14 cellular contexts compared by ENCODE assay signal in the genomic region with DNA sequence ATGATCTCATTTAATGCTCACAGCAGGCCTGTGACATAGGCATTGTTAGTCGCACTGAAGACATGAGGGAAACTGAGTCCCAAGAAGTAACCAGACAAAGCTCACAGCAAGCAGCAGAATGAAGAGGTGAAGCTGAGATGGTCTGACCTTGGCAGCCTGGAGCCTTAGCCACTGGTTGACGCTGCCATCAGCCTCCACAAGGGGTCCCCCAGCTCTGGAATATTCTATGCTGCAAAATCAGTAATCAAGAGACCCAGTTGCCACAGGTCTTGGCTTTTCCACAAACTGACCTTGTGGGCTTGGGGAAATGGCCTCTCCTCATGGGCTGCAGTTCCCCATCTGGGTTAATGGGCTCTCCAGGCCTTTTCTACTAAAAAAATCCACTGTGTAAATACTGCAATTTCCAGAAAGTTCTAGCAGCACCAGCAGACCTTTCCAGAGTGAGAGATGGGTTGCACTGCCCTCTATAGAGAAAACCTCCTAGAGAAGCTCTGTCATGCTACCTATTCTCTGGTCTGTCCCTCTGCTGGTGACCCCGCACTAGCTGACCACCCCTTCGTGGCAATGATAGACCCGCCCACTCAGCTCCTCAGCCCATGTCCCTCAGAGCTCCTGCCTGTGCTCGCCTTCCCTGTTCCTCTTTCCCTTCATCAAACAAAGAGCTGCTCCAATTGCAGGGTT. TPM values are rescaled to one million over a fixed set of nuclear protein-coding genes. Genes with fewer than 3 reads are reported as not detected.
A peak's percentile ranks its signal among the peaks of the same experiment; 100 is the strongest.
DNase-seq lines count a peak whose midpoint lies in the region; ATAC-seq and TF ChIP-seq lines count a peak whose summit lies in the region.
"Had no signal": no experiment of that assay in that cellular context is flagged by ENCODE, and none has a peak within 500 bp of the region (broad histone marks: within the 10 kb centered on the region; RNA-seq: fewer than 3 reads in every experiment).

No MANE protein-coding gene starts in this region.

- H3K4me3 ChIP-seq in DND-41 (ENCODE audit: low read depth in 1 of 2, low read length in 2 of 2) (no peak overlapping the region), OCI-LY1 (ENCODE audit: low read depth, low read length, poor library complexity, severe bottlenecking) (no peak overlapping the region)
- H3K4me3 ChIP-seq: SJCRH30, spleen had no signal

- ATAC-seq in DND-41 (ENCODE audit: insufficient read depth, low read depth) (no peak), GM19035 (IDR thresholded peaks at IDR 0.05; ENCODE audit: unreplicated experiment) (peak; percentile 66), GM18520 (IDR thresholded peaks at IDR 0.05; ENCODE audit: unreplicated experiment) (no peak), HG02981 (IDR thresholded peaks at IDR 0.05; ENCODE audit: unreplicated experiment) (no peak), HG02759 (IDR thresholded peaks at IDR 0.05; ENCODE audit: unreplicated experiment) (no peak)

- H3K27ac Mint-ChIP-seq in endothelial cell (ENCODE audit: unreplicated experiment) = no peak overlapping the region
- H3K27ac Mint-ChIP-seq in T-helper 2 cell treated with Interferon-gamma antibody and Interleukin-4, amounts not matched to agents 5 μg/mL and 100 μg/mL, for 36 hours = no peak overlapping the region

- TF ChIP-seq CTCF in DND-41 (IDR thresholded peaks at IDR 0.05; ENCODE audit: borderline replicate concordance, extremely low read depth, low read length, poor library complexity, severe bottlenecking) (peak; percentile 46), OCI-LY1 (IDR thresholded peaks at IDR 0.05; ENCODE audit: low read length) (peak; percentile 58), endothelial cell (IDR thresholded peaks at IDR 0.05; ENCODE audit: unreplicated experiment) (peak; percentile 22)

- no peaks in the 10 kb centered on the region for H3K9me2 ChIP-seq in OCI-LY1 (ENCODE audit: low read depth, low read length)

- H3K4me2 ChIP-seq in DND-41 (ENCODE audit: insufficient read depth, low read length) = no peak overlapping the region
- H3K4me2 ChIP-seq in OCI-LY1 (ENCODE audit: low read length) = no peak overlapping the region

- H3K4me1 Mint-ChIP-seq in endothelial cell (ENCODE audit: unreplicated experiment) = no peaks in the 10 kb centered on the region
- H3K4me1 Mint-ChIP-seq in T-helper 2 cell treated with Interferon-gamma antibody and Interleukin-4, amounts not matched to agents 5 μg/mL and 100 μg/mL, for 36 hours (ENCODE audit: low read depth) = no peaks in the 10 kb centered on the region

- H3K9ac ChIP-seq in DND-41 (ENCODE audit: low read depth, low read length) (no peak overlapping the region), OCI-LY1 (ENCODE audit: low read length) (no peak overlapping the region)

- H3K9me3 ChIP-seq in DND-41 (ENCODE audit: insufficient read depth, low read length, severe bottlenecking) (no peaks in the 10 kb centered on the region), OCI-LY1 (ENCODE audit: low read length) (no peaks in the 10 kb centered on the region)
- H3K9me3 ChIP-seq: SJCRH30 had no signal

- H3K4me1 ChIP-seq in DND-41 (ENCODE audit: insufficient read depth, low read length) (no peaks in the 10 kb centered on the region), OCI-LY1 (ENCODE audit: insufficient read depth, low read length, severe bottlenecking) (no peaks in the 10 kb centered on the region)
- H3K4me1 ChIP-seq: SJCRH30, spleen had no signal

- H3K36me3 Mint-ChIP-seq in endothelial cell (ENCODE audit: low read depth, unreplicated experiment) = peaks cover 4% of the 10 kb centered on the region
- no peaks in the 10 kb centered on the region for H3K36me3 Mint-ChIP-seq in T-helper 2 cell treated with Interferon-gamma antibody and Interleukin-4, amounts not matched to agents 5 μg/mL and 100 μg/mL, for 36 hours (ENCODE audit: low read depth)

- peaks cover 17% of the 10 kb centered on the region for H3K9me3 Mint-ChIP-seq in endothelial cell (ENCODE audit: unreplicated experiment)
- no peaks in the 10 kb centered on the region for H3K9me3 Mint-ChIP-seq in T-helper 2 cell treated with Interferon-gamma antibody and Interleukin-4, amounts not matched to agents 5 μg/mL and 100 μg/mL, for 36 hours

- no peaks in the 10 kb centered on the region for H3K27me3 Mint-ChIP-seq in endothelial cell (ENCODE audit: unreplicated experiment)
- no peaks in the 10 kb centered on the region for H3K27me3 Mint-ChIP-seq in T-helper 2 cell treated with Interferon-gamma antibody and Interleukin-4, amounts not matched to agents 5 μg/mL and 100 μg/mL, for 36 hours (ENCODE audit: low read depth)

- H4K20me1 ChIP-seq in DND-41 (ENCODE audit: insufficient read depth, low read length) (no peaks in the 10 kb centered on the region), OCI-LY1 (ENCODE audit: insufficient read depth, low read length) (no peaks in the 10 kb centered on the region)

- no peaks in the 10 kb centered on the region for H3K36me3 ChIP-seq in DND-41 (ENCODE audit: insufficient read depth, low read length)
- H3K36me3 ChIP-seq in OCI-LY1 (ENCODE audit: insufficient read depth, low read length) = no peaks in the 10 kb centered on the region
- H3K36me3 ChIP-seq: SJCRH30, spleen had no signal

- H3K27ac ChIP-seq in DND-41 (ENCODE audit: low read length) (no peak overlapping the region), OCI-LY1 (ENCODE audit: low read depth, low read length, poor library complexity, severe bottlenecking) (no peak overlapping the region)
- H3K27ac ChIP-seq: SJCRH30, spleen had no signal

- H3K79me2 ChIP-seq in DND-41 (ENCODE audit: insufficient read depth, low read length) (no peaks in the 10 kb centered on the region), OCI-LY1 (ENCODE audit: insufficient read depth, low read length) (no peaks in the 10 kb centered on the region)

- H3K27me3 ChIP-seq in DND-41 (ENCODE audit: insufficient read depth, low read length, poor library complexity) (no peaks in the 10 kb centered on the region), OCI-LY1 (ENCODE audit: insufficient read depth, low read length) (peaks cover 6% of the 10 kb centered on the region; the same call in 1 of the 2 replicates)
- H3K27me3 ChIP-seq: SJCRH30 had no signal

- DNase-seq in DND-41 (no peak), endothelial cell (ENCODE audit: low spot score) (peak; percentile 34)
- DNase-seq in T-helper 2 cell treated with Interferon-gamma antibody and Interleukin-4, amounts not matched to agents 5 μg/mL and 100 μg/mL, for 36 hours (ENCODE audit: low spot score) = no peak
- DNase-seq: activated CD4-positive, alpha-beta T cell treated with anti-CD3 and anti-CD28 coated beads, Interleukin-2, amount 50 U/mL, for 4 hours; amniotic stem cell; NCI-H1694 treated with DMSO at 0.1 percent for 48 hours; SJCRH30; spleen had no signal

- H2AFZ ChIP-seq in DND-41 (ENCODE audit: low read depth, low read length) = no peak overlapping the region
- no peak overlapping the region for H2AFZ ChIP-seq in OCI-LY1 (ENCODE audit: low read length)

- H3F3A ChIP-seq in OCI-LY1 (ENCODE audit: insufficient read depth, low read length) = no peaks in the 10 kb centered on the region

- H3K4me3 Mint-ChIP-seq in endothelial cell (ENCODE audit: unreplicated experiment) = no peak overlapping the region
- no peak overlapping the region for H3K4me3 Mint-ChIP-seq in T-helper 2 cell treated with Interferon-gamma antibody and Interleukin-4, amounts not matched to agents 5 μg/mL and 100 μg/mL, for 36 hours

RNA-seq across cellular contexts. Expression of a gene that starts 22.6 kb away (rescaled TPM):
- total RNA-seq in endothelial cell (ENCODE audit: unreplicated experiment) = not detected
- total RNA-seq: endothelial cell of umbilical vein, SJCRH30, spleen had no signal
